ENCODE assay signal across 9 cellular contexts in genomic region chr15:50183112-50183794, GRCh38. TPM values are rescaled to one million over a fixed set of nuclear protein-coding genes. Genes with fewer than 3 reads are reported as not detected.
A peak's percentile ranks its signal among the peaks of the same experiment; 100 is the strongest.
DNase-seq lines count a peak whose midpoint lies in the region; ATAC-seq and TF ChIP-seq lines count a peak whose summit lies in the region.
"Had no signal": no experiment of that assay in that cellular context is flagged by ENCODE, and none has a peak within 500 bp of the region (broad histone marks: within the 10 kb centered on the region; RNA-seq: fewer than 3 reads in every experiment).

No MANE protein-coding gene starts in this region.

- peaks cover 9% of the 10 kb centered on the region for H3K4me1 Mint-ChIP-seq in chondrocyte (ENCODE audit: low read depth)

- H3K4me3 Mint-ChIP-seq in chondrocyte (ENCODE audit: unreplicated experiment): peak overlapping the region; percentile 77

- no peaks in the 10 kb centered on the region for H3K79me2 ChIP-seq in smooth muscle cell (ENCODE audit: low read depth)

- no peaks in the 10 kb centered on the region for H3K9me3 Mint-ChIP-seq in chondrocyte (ENCODE audit: low read depth)

- 90% methylated on average over 2 of the region's 2 CpGs for WGBS in smooth muscle cell (ENCODE audit: low lambda C conversion rate)

- no peaks in the 10 kb centered on the region for H3K36me3 ChIP-seq in smooth muscle cell (ENCODE audit: low read depth)

- no peaks in the 10 kb centered on the region for H3K9me3 ChIP-seq in smooth muscle cell (replicated peaks; ENCODE audit: low read depth)

- ATAC-seq in GM19397 (IDR thresholded peaks at IDR 0.05; ENCODE audit: unreplicated experiment) (no peak), HG03159 (IDR thresholded peaks at IDR 0.05; ENCODE audit: unreplicated experiment) (no peak)

- no peaks in the 10 kb centered on the region for H4K20me1 ChIP-seq in smooth muscle cell (ENCODE audit: low read depth)

- peak; percentile 34 for DNase-seq in DMS53 (lab: John Stamatoyannopoulos, UW)
- no peak for DNase-seq in DMS53 treated with DMSO at 0.1 percent for 48 hours (lab: John Stamatoyannopoulos, UW; ENCODE audit: unreplicated experiment)
- DNase-seq in LNCaP clone FGC (ENCODE audit: low read depth): no peak
- DNase-seq in chondrocyte (ENCODE audit: low spot score): no peak
- no peak for DNase-seq in smooth muscle cell (lab: John Stamatoyannopoulos, UW; ENCODE audit: unreplicated experiment)
- no peak for DNase-seq in central memory CD4-positive, alpha-beta T cell

- no peak overlapping the region for H3K4me2 ChIP-seq in smooth muscle cell

- peaks cover 44% of the 10 kb centered on the region for H3K27me3 Mint-ChIP-seq in chondrocyte (ENCODE audit: low read depth)

- peaks cover 2% of the 10 kb centered on the region for H3K36me3 Mint-ChIP-seq in chondrocyte (ENCODE audit: low read depth)

- no peak overlapping the region for H3K27ac ChIP-seq in smooth muscle cell (ENCODE audit: low read depth)
- H3K27ac ChIP-seq: 22Rv1 had no signal

- H3K4me3 ChIP-seq in LNCaP clone FGC (ENCODE audit: low read depth, low read length) (peak overlapping the region; percentile 52), smooth muscle cell (peak overlapping the region; percentile 63)

- no peak overlapping the region for H3K9ac ChIP-seq in smooth muscle cell (ENCODE audit: low read depth)

- TF ChIP-seq CTCF in LNCaP clone FGC (IDR thresholded peaks at IDR 0.05; ENCODE audit: control insufficient read depth, extremely low read depth, insufficient read depth) (no peak), chondrocyte (IDR thresholded peaks at IDR 0.05) (no peak), smooth muscle cell (IDR thresholded peaks at IDR 0.05; ENCODE audit: borderline replicate concordance, insufficient read depth, poor library complexity, severe bottlenecking) (no peak)

- peaks cover 68% of the 10 kb centered on the region for H3K27me3 ChIP-seq in smooth muscle cell (ENCODE audit: low read depth)

- H2AFZ ChIP-seq in smooth muscle cell (ENCODE audit: low read depth): no peak overlapping the region

- no peaks in the 10 kb centered on the region for H3F3A ChIP-seq in smooth muscle cell (ENCODE audit: low read depth)

- no peak overlapping the region for H3K27ac Mint-ChIP-seq in chondrocyte (ENCODE audit: unreplicated experiment)

- H3K4me1 ChIP-seq in smooth muscle cell (ENCODE audit: low read depth): no peaks in the 10 kb centered on the region

RNA-seq across cellular contexts. Expression of gene SLC27A2, which starts 1.3 kb away (rescaled TPM):
- total RNA-seq in chondrocyte: not detected in 3 replicates
- total RNA-seq in smooth muscle cell: 0.31 and 1.6 TPM in 2 replicates
- polyA plus RNA-seq in smooth muscle cell: 0.21 TPM in 1 of 2 replicates, not detected in the other
